Comparison of ENCODE assay signal across 1 cellular context in genomic region chr7:151743481-151743983, GRCh38.
TF ChIP-seq lines count a peak whose summit lies in the region.

No MANE protein-coding gene starts in this region.

TF ChIP-seq in GM23338, 12 proteins besides CTCF, POLR2A, EP300 and RAD21 (continued from another document):
- TF ChIP-seq, protein P1, sequence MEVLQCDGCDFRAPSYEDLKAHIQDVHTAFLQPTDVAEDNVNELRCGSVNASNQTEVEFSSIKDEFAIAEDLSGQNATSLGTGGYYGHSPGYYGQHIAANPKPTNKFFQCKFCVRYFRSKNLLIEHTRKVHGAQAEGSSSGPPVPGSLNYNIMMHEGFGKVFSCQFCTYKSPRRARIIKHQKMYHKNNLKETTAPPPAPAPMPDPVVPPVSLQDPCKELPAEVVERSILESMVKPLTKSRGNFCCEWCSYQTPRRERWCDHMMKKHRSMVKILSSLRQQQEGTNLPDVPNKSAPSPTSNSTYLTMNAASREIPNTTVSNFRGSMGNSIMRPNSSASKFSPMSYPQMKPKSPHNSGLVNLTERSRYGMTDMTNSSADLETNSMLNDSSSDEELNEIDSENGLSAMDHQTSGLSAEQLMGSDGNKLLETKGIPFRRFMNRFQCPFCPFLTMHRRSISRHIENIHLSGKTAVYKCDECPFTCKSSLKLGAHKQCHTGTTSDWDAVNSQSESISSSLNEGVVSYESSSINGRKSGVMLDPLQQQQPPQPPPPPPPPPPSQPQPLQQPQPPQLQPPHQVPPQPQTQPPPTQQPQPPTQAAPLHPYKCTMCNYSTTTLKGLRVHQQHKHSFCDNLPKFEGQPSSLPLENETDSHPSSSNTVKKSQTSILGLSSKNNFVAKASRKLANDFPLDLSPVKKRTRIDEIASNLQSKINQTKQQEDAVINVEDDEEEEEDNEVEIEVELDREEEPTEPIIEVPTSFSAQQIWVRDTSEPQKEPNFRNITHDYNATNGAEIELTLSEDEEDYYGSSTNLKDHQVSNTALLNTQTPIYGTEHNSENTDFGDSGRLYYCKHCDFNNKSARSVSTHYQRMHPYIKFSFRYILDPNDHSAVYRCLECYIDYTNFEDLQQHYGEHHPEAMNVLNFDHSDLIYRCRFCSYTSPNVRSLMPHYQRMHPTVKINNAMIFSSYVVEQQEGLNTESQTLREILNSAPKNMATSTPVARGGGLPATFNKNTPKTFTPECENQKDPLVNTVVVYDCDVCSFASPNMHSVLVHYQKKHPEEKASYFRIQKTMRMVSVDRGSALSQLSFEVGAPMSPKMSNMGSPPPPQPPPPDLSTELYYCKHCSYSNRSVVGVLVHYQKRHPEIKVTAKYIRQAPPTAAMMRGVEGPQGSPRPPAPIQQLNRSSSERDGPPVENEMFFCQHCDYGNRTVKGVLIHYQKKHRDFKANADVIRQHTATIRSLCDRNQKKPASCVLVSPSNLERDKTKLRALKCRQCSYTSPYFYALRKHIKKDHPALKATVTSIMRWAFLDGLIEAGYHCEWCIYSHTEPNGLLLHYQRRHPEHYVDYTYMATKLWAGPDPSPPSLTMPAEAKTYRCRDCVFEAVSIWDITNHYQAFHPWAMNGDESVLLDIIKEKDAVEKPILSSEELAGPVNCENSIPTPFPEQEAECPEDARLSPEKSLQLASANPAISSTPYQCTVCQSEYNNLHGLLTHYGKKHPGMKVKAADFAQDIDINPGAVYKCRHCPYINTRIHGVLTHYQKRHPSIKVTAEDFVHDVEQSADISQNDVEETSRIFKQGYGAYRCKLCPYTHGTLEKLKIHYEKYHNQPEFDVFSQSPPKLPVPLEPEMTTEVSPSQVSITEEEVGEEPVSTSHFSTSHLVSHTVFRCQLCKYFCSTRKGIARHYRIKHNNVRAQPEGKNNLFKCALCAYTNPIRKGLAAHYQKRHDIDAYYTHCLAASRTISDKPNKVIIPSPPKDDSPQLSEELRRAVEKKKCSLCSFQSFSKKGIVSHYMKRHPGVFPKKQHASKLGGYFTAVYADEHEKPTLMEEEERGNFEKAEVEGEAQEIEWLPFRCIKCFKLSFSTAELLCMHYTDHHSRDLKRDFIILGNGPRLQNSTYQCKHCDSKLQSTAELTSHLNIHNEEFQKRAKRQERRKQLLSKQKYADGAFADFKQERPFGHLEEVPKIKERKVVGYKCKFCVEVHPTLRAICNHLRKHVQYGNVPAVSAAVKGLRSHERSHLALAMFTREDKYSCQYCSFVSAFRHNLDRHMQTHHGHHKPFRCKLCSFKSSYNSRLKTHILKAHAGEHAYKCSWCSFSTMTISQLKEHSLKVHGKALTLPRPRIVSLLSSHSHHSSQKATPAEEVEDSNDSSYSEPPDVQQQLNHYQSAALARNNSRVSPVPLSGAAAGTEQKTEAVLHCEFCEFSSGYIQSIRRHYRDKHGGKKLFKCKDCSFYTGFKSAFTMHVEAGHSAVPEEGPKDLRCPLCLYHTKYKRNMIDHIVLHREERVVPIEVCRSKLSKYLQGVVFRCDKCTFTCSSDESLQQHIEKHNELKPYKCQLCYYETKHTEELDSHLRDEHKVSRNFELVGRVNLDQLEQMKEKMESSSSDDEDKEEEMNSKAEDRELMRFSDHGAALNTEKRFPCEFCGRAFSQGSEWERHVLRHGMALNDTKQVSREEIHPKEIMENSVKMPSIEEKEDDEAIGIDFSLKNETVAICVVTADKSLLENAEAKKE (CRISPR knock-in tag; IDR thresholded peaks at IDR 0.05), result no peak
- TF ChIP-seq EZH2phosphoT487 (IDR thresholded peaks at IDR 0.05; ENCODE audit: unreplicated experiment) (no peak), ETS1 (IDR thresholded peaks at IDR 0.05) (no peak)
